ENCODE assay signal across 17 cellular contexts in genomic region chr4:73871911-73872310, GRCh38. TPM values are rescaled to one million over a fixed set of nuclear protein-coding genes. Genes with fewer than 3 reads are reported as not detected.
"Had no signal": no experiment of that assay in that cellular context is flagged by ENCODE, and none has a peak within 500 bp of the region (broad histone marks: within the 10 kb centered on the region; RNA-seq: fewer than 3 reads in every experiment).

No MANE protein-coding gene starts in this region.

- H3K4me1 Mint-ChIP-seq: activated T-helper 17 cell treated with anti-CD3 and anti-CD28 coated beads, Interleukin-2, amount 50 U/mL, for 72 hours; natural killer cell had no signal

- H3K27me3 ChIP-seq: adrenal gland, brain microvascular endothelial cell had no signal

- H3K9me3 Mint-ChIP-seq: activated CD4-positive, alpha-beta T cell treated with anti-CD3 and anti-CD28 coated beads, Interleukin-2, amount 10 ng/mL, durations not matched to agents 7 days and 5 days had no signal

- ATAC-seq: activated T-helper 17 cell treated with anti-CD3 and anti-CD28 coated beads, Interleukin-2, amount 50 U/mL, for 72 hours; gastroesophageal sphincter; natural killer cell had no signal

- H3K27ac ChIP-seq: brain microvascular endothelial cell, gastroesophageal sphincter, hepatocyte had no signal

- H3K36me3 Mint-ChIP-seq: natural killer cell had no signal

- H3K36me3 ChIP-seq: adrenal gland, brain microvascular endothelial cell, gastroesophageal sphincter had no signal

- H2AFZ ChIP-seq: hepatocyte had no signal

- H3K4me3 Mint-ChIP-seq: activated CD4-positive, alpha-beta T cell treated with anti-CD3 and anti-CD28 coated beads, Interleukin-2, amount 10 ng/mL, durations not matched to agents 7 days and 5 days; activated T-helper 17 cell treated with anti-CD3 and anti-CD28 coated beads, Interleukin-2, amount 50 U/mL, for 72 hours; natural killer cell had no signal

- DNase-seq: activated CD4-positive, alpha-beta T cell treated with anti-CD3 and anti-CD28 coated beads, Interleukin-2, amount 10 ng/mL, durations not matched to agents 7 days and 5 days; activated CD4-positive, CD25-positive, alpha-beta regulatory T cell; activated naive CD4-positive, alpha-beta T cell treated with anti-CD3 and anti-CD28 coated beads, Interleukin-2, amount 50 U/mL, for 16 hours; activated T-cell treated with anti-CD3 and anti-CD28 coated beads for 4 hours; adrenal gland; brain microvascular endothelial cell; natural killer cell; nucleus accumbens; T-helper 2 cell had no signal

- H3K9me3 ChIP-seq: adrenal gland, gastroesophageal sphincter had no signal

- H3K4me3 ChIP-seq: adrenal gland, gastroesophageal sphincter, hepatocyte had no signal

- H3K79me2 ChIP-seq: hepatocyte had no signal

- H3K27ac Mint-ChIP-seq: activated CD4-positive, alpha-beta T cell treated with anti-CD3 and anti-CD28 coated beads, Interleukin-2, amount 10 ng/mL, durations not matched to agents 7 days and 5 days; activated T-helper 17 cell treated with anti-CD3 and anti-CD28 coated beads, Interleukin-2, amount 50 U/mL, for 72 hours; natural killer cell had no signal

RNA-seq across cellular contexts. Expression of gene CXCL1, which starts 2.7 kb away (rescaled TPM):
- total RNA-seq: activated CD4-positive, alpha-beta T cell treated with anti-CD3 and anti-CD28 coated beads, Interleukin-2, amount 10 ng/mL, durations not matched to agents 7 days and 5 days; activated CD8-positive, alpha-beta memory T cell treated with anti-CD3 and anti-CD28 coated beads for 36 hours; activated T-helper 17 cell treated with anti-CD3 and anti-CD28 coated beads, Interleukin-2, amount 50 U/mL, for 72 hours had no signal

RNA-seq across cellular contexts. Expression of gene PF4V1, which starts 18.8 kb away (rescaled TPM):
- total RNA-seq: activated CD4-positive, alpha-beta T cell treated with anti-CD3 and anti-CD28 coated beads, Interleukin-2, amount 10 ng/mL, durations not matched to agents 7 days and 5 days; activated CD8-positive, alpha-beta memory T cell treated with anti-CD3 and anti-CD28 coated beads for 36 hours; activated T-helper 17 cell treated with anti-CD3 and anti-CD28 coated beads, Interleukin-2, amount 50 U/mL, for 72 hours; adrenal gland; fibroblast of lung; gastroesophageal sphincter; hepatocyte; kidney epithelial cell; mucosa of gallbladder; pulmonary artery endothelial cell had no signal

RNA-seq across cellular contexts. Expression of gene CXCL6, which starts 35.4 kb away (rescaled TPM):
- total RNA-seq: activated CD4-positive, alpha-beta T cell treated with anti-CD3 and anti-CD28 coated beads, Interleukin-2, amount 10 ng/mL, durations not matched to agents 7 days and 5 days; activated CD8-positive, alpha-beta memory T cell treated with anti-CD3 and anti-CD28 coated beads for 36 hours; activated T-helper 17 cell treated with anti-CD3 and anti-CD28 coated beads, Interleukin-2, amount 50 U/mL, for 72 hours; natural killer cell had no signal
